14 cellular contexts compared by ENCODE assay signal in the genomic region with DNA sequence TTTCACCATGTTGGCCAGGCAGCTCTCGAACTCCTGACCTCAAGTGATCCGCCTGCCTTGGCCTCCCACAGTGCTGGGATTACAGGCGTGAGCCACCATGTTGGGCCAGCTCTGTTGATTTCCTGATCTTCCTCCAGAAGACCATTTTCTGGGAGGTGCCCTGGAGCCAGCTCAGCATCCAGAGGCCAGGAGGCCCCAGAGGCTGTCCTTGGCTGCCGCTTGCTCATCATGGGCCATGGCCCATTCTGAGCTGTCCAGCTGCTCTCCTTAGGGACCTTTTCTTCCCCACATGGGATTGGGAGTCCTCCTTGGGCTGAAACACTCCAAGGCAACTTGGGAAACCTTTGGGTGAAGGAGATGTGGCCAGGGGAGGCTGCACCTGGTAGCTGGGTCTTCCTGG. TPM values are rescaled to one million over a fixed set of nuclear protein-coding genes. Genes with fewer than 3 reads are reported as not detected.
DNase-seq lines count a peak whose midpoint lies in the region; ATAC-seq lines count a peak whose summit lies in the region.
"Had no signal": no experiment of that assay in that cellular context is flagged by ENCODE, and none has a peak within 500 bp of the region (broad histone marks: within the 10 kb centered on the region; RNA-seq: fewer than 3 reads in every experiment).

No MANE protein-coding gene starts in this region.

- H3K27ac Mint-ChIP-seq in immature natural killer cell: peak overlapping the region; percentile 70 to 89 (median 80)
- peak overlapping the region in 1 of 2 donors; percentile 64 for H3K27ac Mint-ChIP-seq in stimulated activated naive CD8-positive, alpha-beta T cell treated with anti-CD3 and anti-CD28 coated beads, Interleukin-15, amount 100 ng/mL, for 72 hours

- H3K9me3 Mint-ChIP-seq in immature natural killer cell: no peaks in the 10 kb centered on the region
- H3K9me3 Mint-ChIP-seq in stimulated activated naive CD8-positive, alpha-beta T cell treated with anti-CD3 and anti-CD28 coated beads, Interleukin-15, amount 100 ng/mL, for 72 hours: no peaks in the 10 kb centered on the region

- no peak overlapping the region for H2AFZ ChIP-seq in Karpas-422 (ENCODE audit: low read length)

- peaks cover 19 to 34% (median 28%) of the 10 kb centered on the region in 10 experiments for H3K4me1 ChIP-seq in BLaER1 treated with 17β-estradiol and CSF1 and Interleukin-3, amounts not matched to agents 10 nM and 100 nM
- no peaks in the 10 kb centered on the region for H3K4me1 ChIP-seq in Karpas-422 (ENCODE audit: low read length)

- H3K9ac ChIP-seq in BLaER1 treated with 17β-estradiol and CSF1 and Interleukin-3, amounts not matched to agents 10 nM and 100 nM: peak overlapping the region in 2 of 11 experiments; percentile 20 to 24; a peak in 2 of 22 replicates
- H3K9ac ChIP-seq in Karpas-422 (ENCODE audit: low read length): no peak overlapping the region

- H4K20me1 ChIP-seq in BLaER1 treated with 17β-estradiol and CSF1 and Interleukin-3, amounts not matched to agents 10 nM and 100 nM: peaks cover 9 to 69% (median 52%) of the 10 kb centered on the region in 11 experiments; a peak in 20 of 22 replicates
- no peaks in the 10 kb centered on the region for H4K20me1 ChIP-seq in Karpas-422 (ENCODE audit: insufficient read depth, low read depth, low read length)

- peak overlapping the region; percentile 53 to 83 (median 72) for H3K4me3 Mint-ChIP-seq in immature natural killer cell
- peak overlapping the region in 1 of 2 donors; percentile 1 for H3K4me3 Mint-ChIP-seq in stimulated activated naive CD8-positive, alpha-beta T cell treated with anti-CD3 and anti-CD28 coated beads, Interleukin-15, amount 100 ng/mL, for 72 hours

- H3K27ac ChIP-seq in BLaER1 treated with 17β-estradiol and CSF1 and Interleukin-3, amounts not matched to agents 10 nM and 100 nM: peak overlapping the region in 8 of 11 experiments; percentile 23 to 59 (median 42); a peak in 13 of 22 replicates
- H3K27ac ChIP-seq in Karpas-422 (ENCODE audit: low read length): no peak overlapping the region
- H3K27ac ChIP-seq: gastroesophageal sphincter, uterus had no signal

- H3K36me3 ChIP-seq in BLaER1 treated with 17β-estradiol and CSF1 and Interleukin-3, amounts not matched to agents 10 nM and 100 nM: peaks cover 24 to 55% (median 46%) of the 10 kb centered on the region in 11 experiments
- H3K36me3 ChIP-seq in Karpas-422 (ENCODE audit: insufficient read depth, low read length): no peaks in the 10 kb centered on the region
- H3K36me3 ChIP-seq: uterus had no signal

- no peaks in the 10 kb centered on the region for H3K9me3 ChIP-seq in BLaER1 treated with 17β-estradiol and CSF1 and Interleukin-3, amounts not matched to agents 10 nM and 100 nM (replicated peaks in 1 of 11)
- H3K9me3 ChIP-seq in Karpas-422 (ENCODE audit: low read length): no peaks in the 10 kb centered on the region
- H3K9me3 ChIP-seq: gastroesophageal sphincter, uterus had no signal

- H3K27me3 Mint-ChIP-seq in immature natural killer cell (ENCODE audit: low read depth in 3 of 3): peaks cover 0 to 2% (median 1%) of the 10 kb centered on the region in 3 donors
- H3K27me3 Mint-ChIP-seq in stimulated activated naive CD8-positive, alpha-beta T cell treated with anti-CD3 and anti-CD28 coated beads, Interleukin-15, amount 100 ng/mL, for 72 hours: no peaks in the 10 kb centered on the region

- no peak overlapping the region; a peak in 1 of 20 replicates for H3K4me3 ChIP-seq in BLaER1 treated with 17β-estradiol and CSF1 and Interleukin-3, amounts not matched to agents 10 nM and 100 nM
- H3K4me3 ChIP-seq in Karpas-422 (ENCODE audit: low read length): no peak overlapping the region
- H3K4me3 ChIP-seq: gastroesophageal sphincter, uterus had no signal

- peaks cover 20% of the 10 kb centered on the region for H3K79me2 ChIP-seq in Karpas-422 (ENCODE audit: low read length)

- no peaks in the 10 kb centered on the region for H3K27me3 ChIP-seq in BLaER1 treated with 17β-estradiol and CSF1 and Interleukin-3, amounts not matched to agents 10 nM and 100 nM
- no peaks in the 10 kb centered on the region for H3K27me3 ChIP-seq in Karpas-422 (ENCODE audit: low read length)
- H3K27me3 ChIP-seq: dorsolateral prefrontal cortex, gastroesophageal sphincter, uterus had no signal

- H3K4me1 Mint-ChIP-seq in immature natural killer cell: peaks cover 30 to 36% of the 10 kb centered on the region in 2 donors
- peaks cover 33% of the 10 kb centered on the region for H3K4me1 Mint-ChIP-seq in stimulated activated naive CD8-positive, alpha-beta T cell treated with anti-CD3 and anti-CD28 coated beads, Interleukin-15, amount 100 ng/mL, for 72 hours

- H3K4me2 ChIP-seq in BLaER1 treated with 17β-estradiol and CSF1 and Interleukin-3, amounts not matched to agents 10 nM and 100 nM: peak overlapping the region; percentile 13 to 89 (median 71); a peak in 21 of 22 replicates
- H3K4me2 ChIP-seq in Karpas-422 (ENCODE audit: low read depth, low read length, poor library complexity, severe bottlenecking): no peak overlapping the region

- DNase-seq in Karpas-422 (peak; percentile 32), immature natural killer cell (no peak), NCI-H524 treated with DMSO at 0.1 percent for 48 hours (lab: John Stamatoyannopoulos, UW) (no peak), mesenteric fat pad (ENCODE audit: low spot score) (no peak)
- no peak for DNase-seq in stimulated activated naive CD8-positive, alpha-beta T cell treated with anti-CD3 and anti-CD28 coated beads, Interleukin-15, amount 100 ng/mL, for 72 hours
- DNase-seq: activated CD8-positive, alpha-beta memory T cell treated with anti-CD3 and anti-CD28 coated beads for 24 hours; DMS79 treated with DMSO at 0.1 percent for 48 hours; dorsolateral prefrontal cortex; NCI-H1105; Right ventricle myocardium superior; uterus had no signal

- no peak for ATAC-seq in stimulated activated naive CD8-positive, alpha-beta T cell treated with anti-CD3 and anti-CD28 coated beads, Interleukin-15, amount 100 ng/mL, for 72 hours
- ATAC-seq: gastroesophageal sphincter had no signal

- H3K36me3 Mint-ChIP-seq in immature natural killer cell: peaks cover 3 to 4% (median 3%) of the 10 kb centered on the region in 3 donors

- H3K9me2 ChIP-seq in Karpas-422 (replicated peaks; ENCODE audit: insufficient read depth, low read length): no peaks in the 10 kb centered on the region

RNA-seq across cellular contexts. Expression of gene LRRC73, which starts 15.4 kb away (rescaled TPM):
- 0.19 and 0.69 TPM in 2 replicates for total RNA-seq in Karpas-422 (2014; rRNA removed; shearing (Covaris generic); ENCODE audit: low replicate concordance)
- not detected for polyA plus RNA-seq in immature natural killer cell
- total RNA-seq in mesenteric fat pad: 0.45 TPM

RNA-seq across cellular contexts. Expression of gene TJAP1, which starts 17.4 kb away (rescaled TPM):
- 16.3 and 17.3 TPM in 2 replicates for total RNA-seq in Karpas-422 (2014; rRNA removed; shearing (Covaris generic); ENCODE audit: low replicate concordance)
- polyA plus RNA-seq in immature natural killer cell: 10 to 100 TPM in 1 of 3 donors, 1 to 10 TPM in 2; 2.6 to 10.9 (median 3.4) TPM
- total RNA-seq in mesenteric fat pad: 20.3 TPM

RNA-seq across cellular contexts. Expression of gene YIPF3, which starts 22.0 kb away (rescaled TPM):
- 50.3 and 66.7 TPM in 2 replicates for total RNA-seq in Karpas-422 (2014; rRNA removed; shearing (Covaris generic); ENCODE audit: low replicate concordance)
- polyA plus RNA-seq in immature natural killer cell: 10 to 100 TPM; 73.7 to 92.2 (median 76.6) TPM
- 72.5 TPM for total RNA-seq in mesenteric fat pad

RNA-seq across cellular contexts. Expression of gene POLR1C, which starts 22.1 kb away (rescaled TPM):
- 50.0 and 59.4 TPM in 2 replicates for total RNA-seq in Karpas-422 (2014; rRNA removed; shearing (Covaris generic); ENCODE audit: low replicate concordance)
- polyA plus RNA-seq in immature natural killer cell: 10 to 100 TPM in 1 of 3 donors, 1 to 10 TPM in 2; 5.7 to 15.5 (median 7.3) TPM
- 37.3 TPM for total RNA-seq in mesenteric fat pad

RNA-seq across cellular contexts. Expression of gene DLK2, which starts 39.4 kb away (rescaled TPM):
- total RNA-seq in Karpas-422 (2014; rRNA removed; shearing (Covaris generic); ENCODE audit: low replicate concordance): 1.5 and 3.1 TPM in 2 replicates
- under 1 TPM in 1 of 3 donors, not detected in 2; 0.11 TPM for polyA plus RNA-seq in immature natural killer cell
- total RNA-seq in mesenteric fat pad: not detected
- total RNA-seq: left lobe of liver had no signal
